Comparison of ENCODE assay signal across 28 cellular contexts in the genomic region with DNA sequence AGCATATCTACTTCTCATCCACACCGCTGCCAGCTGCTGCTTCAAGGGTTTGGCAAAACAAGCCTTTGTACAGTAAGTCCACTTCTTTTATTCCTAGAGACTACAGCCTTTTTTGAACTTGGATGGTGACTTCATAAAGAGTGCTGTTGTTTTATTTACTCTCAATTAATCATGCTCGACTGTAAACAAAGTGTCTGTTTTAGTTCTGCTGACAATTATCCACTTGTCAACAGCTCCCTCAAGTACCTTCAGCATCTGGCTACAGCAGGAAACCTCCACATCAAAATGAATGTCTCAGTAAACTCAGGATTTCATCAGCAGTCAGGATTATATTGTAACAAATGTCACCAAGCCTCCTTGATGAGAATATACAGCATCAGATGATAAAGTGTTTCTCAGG.
DNase-seq lines count a peak whose midpoint lies in the region; ATAC-seq and TF ChIP-seq lines count a peak whose summit lies in the region.
"Had no signal": no experiment of that assay in that cellular context is flagged by ENCODE, and none has a peak within 500 bp of the region (broad histone marks: within the 10 kb centered on the region; RNA-seq: fewer than 3 reads in every experiment).

No MANE protein-coding gene starts in this region.

- peaks cover 5% of the 10 kb centered on the region for H3K9me3 Mint-ChIP-seq in nephron progenitor cell
- H3K9me3 Mint-ChIP-seq in stimulated activated memory B cell treated with anti-CD40 and anti-IgM and Interleukin-4, amounts not matched to agents 10 μg/mL and 1 μg/mL and 100 μg/mL, for 72 hours: peaks cover 2% of the 10 kb centered on the region
- H3K9me3 Mint-ChIP-seq: activated T-helper 17 cell treated with anti-CD3 and anti-CD28 coated beads, Interleukin-2, amount 50 U/mL, for 72 hours; GM23338; T-helper 2 cell treated with Interferon-gamma antibody and Interleukin-4, amounts not matched to agents 5 μg/mL and 100 μg/mL, for 36 hours had no signal

- no peak for ATAC-seq in stimulated activated memory B cell treated with anti-CD40 and anti-IgM and Interleukin-4, amounts not matched to agents 10 μg/mL and 1 μg/mL and 100 μg/mL, for 72 hours
- ATAC-seq: activated T-helper 17 cell treated with anti-CD3 and anti-CD28 coated beads, Interleukin-2, amount 50 U/mL, for 72 hours; GM23338; left cardiac atrium had no signal

- no peak for TF ChIP-seq CTCF in nephron progenitor cell (IDR thresholded peaks at IDR 0.05)

- peaks cover 32% of the 10 kb centered on the region for H3K27me3 Mint-ChIP-seq in nephron progenitor cell (ENCODE audit: low read depth, poor library complexity)
- H3K27me3 Mint-ChIP-seq in stimulated activated memory B cell treated with anti-CD40 and anti-IgM and Interleukin-4, amounts not matched to agents 10 μg/mL and 1 μg/mL and 100 μg/mL, for 72 hours: peaks cover 81% of the 10 kb centered on the region

- DNase-seq in NCI-H2107 treated with DMSO at 0.1 percent for 48 hours (lab: John Stamatoyannopoulos, UW; ENCODE audit: unreplicated experiment): peak; percentile 69
- no peak for DNase-seq in NCI-H2107 (lab: John Stamatoyannopoulos, UW)
- DNase-seq in NCI-H187 (lab: John Stamatoyannopoulos, UW): peak; percentile 18 to 36
- DNase-seq in NCI-H524 treated with DMSO at 0.1 percent for 48 hours (lab: John Stamatoyannopoulos, UW): peak; percentile 23
- DNase-seq in NOMO-1 treated with dmso at 0.1 percent for 144 hours (lab: John Stamatoyannopoulos, UW; ENCODE audit: unreplicated experiment): no peak
- no peak for DNase-seq in nephron progenitor cell
- DNase-seq in HUDEP-2 (lab: John Stamatoyannopoulos, UW; ENCODE audit: unreplicated experiment in 76 of 76): no peak
- DNase-seq: 8988T; activated CD4-positive, alpha-beta T cell treated with anti-CD3 and anti-CD28 coated beads, Interleukin-2, amount 50 U/mL, for 1 hour; activated CD8-positive, alpha-beta memory T cell treated with anti-CD3 and anti-CD28 coated beads, Interleukin-2, amount 50 U/mL, for 4 hours; AML-193; CD8-positive, alpha-beta memory T cell; central memory CD4-positive, alpha-beta T cell; EL; left cardiac atrium; mesenchymal stem cell; NCI-H1930; occipital lobe; SK-N-SH; stimulated activated CD4-positive, alpha-beta T cell treated with anti-CD3 and anti-CD28 coated beads, Interleukin-2, amount 100 ng/mL, for 48 hours; thyroid gland; WERI-Rb-1 had no signal

- no peak overlapping the region for H3K27ac Mint-ChIP-seq in nephron progenitor cell
- no peak overlapping the region for H3K27ac Mint-ChIP-seq in stimulated activated memory B cell treated with anti-CD40 and anti-IgM and Interleukin-4, amounts not matched to agents 10 μg/mL and 1 μg/mL and 100 μg/mL, for 72 hours
- H3K27ac Mint-ChIP-seq: activated naive CD8-positive, alpha-beta T cell; activated T-helper 17 cell treated with anti-CD3 and anti-CD28 coated beads, Interleukin-2, amount 50 U/mL, for 72 hours; GM23338; stimulated activated naive CD8-positive, alpha-beta T cell treated with anti-CD3 and anti-CD28 coated beads, Interleukin-15, Interleukin-2, amounts not matched to agents 100 ng/mL and 50 ng/mL, for 24 hours; T-helper 2 cell treated with Interferon-gamma antibody and Interleukin-4, amounts not matched to agents 5 μg/mL and 100 μg/mL, for 36 hours had no signal

- H3K4me3 Mint-ChIP-seq in nephron progenitor cell: no peak overlapping the region
- no peak overlapping the region for H3K4me3 Mint-ChIP-seq in stimulated activated memory B cell treated with anti-CD40 and anti-IgM and Interleukin-4, amounts not matched to agents 10 μg/mL and 1 μg/mL and 100 μg/mL, for 72 hours
- H3K4me3 Mint-ChIP-seq: activated naive CD8-positive, alpha-beta T cell; activated T-helper 17 cell treated with anti-CD3 and anti-CD28 coated beads, Interleukin-2, amount 50 U/mL, for 72 hours; CD8-positive, alpha-beta memory T cell; GM23338; stimulated activated naive CD8-positive, alpha-beta T cell treated with anti-CD3 and anti-CD28 coated beads, Interleukin-15, Interleukin-2, amounts not matched to agents 100 ng/mL and 50 ng/mL, for 24 hours; T-helper 2 cell treated with Interferon-gamma antibody and Interleukin-4, amounts not matched to agents 5 μg/mL and 100 μg/mL, for 36 hours had no signal

- H3K4me1 Mint-ChIP-seq in nephron progenitor cell: peaks cover 55% of the 10 kb centered on the region
- H3K4me1 Mint-ChIP-seq in stimulated activated memory B cell treated with anti-CD40 and anti-IgM and Interleukin-4, amounts not matched to agents 10 μg/mL and 1 μg/mL and 100 μg/mL, for 72 hours: peaks cover 6% of the 10 kb centered on the region
- H3K4me1 Mint-ChIP-seq: activated T-helper 17 cell treated with anti-CD3 and anti-CD28 coated beads, Interleukin-2, amount 50 U/mL, for 72 hours had no signal

- peaks cover 3% of the 10 kb centered on the region for H3K36me3 Mint-ChIP-seq in nephron progenitor cell (ENCODE audit: low read depth)
- no peaks in the 10 kb centered on the region for H3K36me3 Mint-ChIP-seq in stimulated activated memory B cell treated with anti-CD40 and anti-IgM and Interleukin-4, amounts not matched to agents 10 μg/mL and 1 μg/mL and 100 μg/mL, for 72 hours
- H3K36me3 Mint-ChIP-seq: CD8-positive, alpha-beta memory T cell had no signal

Comparison
In these comparisons a context has a peak if more than half of its experiments do, and no peak if none do; other contexts are left out.
1. DNase-seq: peak in NCI-H2107 treated with DMSO at 0.1 percent for 48 hours (single experiment), NCI-H187 (2 of 2) and NCI-H524 treated with DMSO at 0.1 percent for 48 hours (single experiment); none in NCI-H2107 (single experiment), NOMO-1 treated with dmso at 0.1 percent for 144 hours (single experiment), nephron progenitor cell (single experiment) and HUDEP-2 (0 of 76).